ENCODE assay signal across 8 cellular contexts in the genomic region with DNA sequence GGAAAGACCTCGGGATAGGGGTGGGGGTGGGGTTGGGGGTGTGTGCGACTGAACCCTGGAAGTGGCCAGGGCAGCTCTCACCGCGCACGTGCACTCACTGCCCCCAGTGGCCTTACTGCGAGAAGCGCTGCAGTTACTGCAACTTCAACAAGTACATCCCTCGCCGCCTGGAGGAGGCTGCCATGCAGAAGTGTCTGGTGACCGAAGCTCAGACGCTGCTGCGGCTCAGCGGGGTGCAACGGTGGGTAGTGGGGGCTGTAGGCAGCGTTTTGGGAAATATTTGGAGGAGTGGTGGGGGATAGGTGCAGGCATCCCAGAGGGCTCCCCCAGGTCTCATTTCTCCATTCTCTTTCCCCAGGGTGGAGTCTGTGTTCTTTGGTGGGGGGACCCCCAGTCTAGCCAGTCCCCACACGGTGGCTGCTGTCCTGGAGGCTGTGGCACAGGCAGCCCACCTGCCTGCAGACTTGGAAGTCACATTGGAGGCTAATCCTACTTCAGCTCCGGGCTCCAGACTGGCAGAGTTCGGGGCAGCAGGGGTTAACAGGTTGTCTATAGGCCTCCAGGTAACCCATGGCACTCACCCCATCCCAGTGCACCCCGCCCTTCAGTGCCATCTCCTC. TPM values are rescaled to one million over a fixed set of nuclear protein-coding genes. Genes with fewer than 3 reads are reported as not detected.
DNase-seq lines count a peak whose midpoint lies in the region; ATAC-seq and TF ChIP-seq lines count a peak whose summit lies in the region.

No MANE protein-coding gene starts in this region.

- intact Hi-C loops in CD14-positive monocyte (cut with micrococcal nuclease) (loop anchor here (2.0 to 10.0 kb wide), 5 partner anchors 25 to 203 kb away; a partner anchor contains a TSS), left colon (cut with DNase I, micrococcal nuclease) (loop anchor here in 1 of 2 donors (10.0 kb wide), 1 partner anchor 155 kb away; a partner anchor contains a TSS)

- H3K4me1 Mint-ChIP-seq in CD14-positive monocyte, result peaks cover 33% of the 10 kb centered on the region

- peaks cover 14 to 32% of the 10 kb centered on the region in 2 donors for H3K36me3 Mint-ChIP-seq in CD14-positive monocyte

- no peak for TF ChIP-seq CTCF in CD14-positive monocyte (IDR thresholded peaks at IDR 0.05)
- TF ChIP-seq CTCF in choroid plexus epithelial cell (conservative IDR thresholded peaks at IDR 0.05; ENCODE audit: low read depth, low read length), result peak; percentile 51

- DNase-seq in CD14-positive monocyte (ENCODE audit: low spot score) (peak; percentile 77), HCEC 1CT (peak; percentile 75), NCI-H446 (lab: John Stamatoyannopoulos, UW) (peak; percentile 25 to 61), choroid plexus epithelial cell (ENCODE audit: low read depth) (peak; percentile 81), left colon (peak; percentile 87 to 89)
- DNase-seq in activated CD4-positive, alpha-beta T cell treated with anti-CD3 and anti-CD28 coated beads for 24 hours (ENCODE audit: low read depth in 2 of 2), result peak; percentile 37 to 56
- DNase-seq in stimulated activated CD4-positive, alpha-beta T cell treated with anti-CD3 and anti-CD28 coated beads, Interleukin-2, amount 100 ng/mL, for 4 hours (ENCODE audit: low read depth), result peak; percentile 51

- H3K4me3 ChIP-seq in choroid plexus epithelial cell (ENCODE audit: low read depth, low read length), result peak overlapping the region; percentile 85

- H3K27me3 Mint-ChIP-seq in CD14-positive monocyte (ENCODE audit: low read depth in 3 of 3), result peaks cover 0 to 19% (median 19%) of the 10 kb centered on the region in 3 donors

- H3K27ac Mint-ChIP-seq in CD14-positive monocyte, result peak overlapping the region; percentile 67 to 94 (median 82)

- peak overlapping the region; percentile 80 to 87 for H3K4me3 Mint-ChIP-seq in CD14-positive monocyte

- peak; percentile 61 for ATAC-seq in left colon
- no peak for ATAC-seq in HG02970 (IDR thresholded peaks at IDR 0.05; ENCODE audit: low FRiP score, unreplicated experiment)

- peaks cover 0 to 5% (median 0%) of the 10 kb centered on the region in 7 donors for H3K9me3 Mint-ChIP-seq in CD14-positive monocyte

RNA-seq across cellular contexts. Expression of a gene that starts 1.0 kb away (rescaled TPM):
- 10 to 100 TPM; 20.6 to 21.2 TPM for polyA plus RNA-seq in CD14-positive monocyte
- total RNA-seq in left colon, result 10 to 100 TPM; 29.1 to 33.9 TPM

RNA-seq across cellular contexts. Expression of a gene that starts 11.0 kb away (rescaled TPM):
- polyA plus RNA-seq in CD14-positive monocyte, result not detected
- 1 to 10 TPM; 4.5 to 7.1 TPM for total RNA-seq in left colon

RNA-seq across cellular contexts. Expression of a gene that starts 28.6 kb away (rescaled TPM):
- polyA plus RNA-seq in CD14-positive monocyte, result not detected
- total RNA-seq in left colon, result 1 to 10 TPM; 2.1 to 2.8 TPM

RNA-seq across cellular contexts. Expression of a gene that starts 52.9 kb away (rescaled TPM):
- not detected for polyA plus RNA-seq in CD14-positive monocyte
- total RNA-seq in left colon, result 10 to 100 TPM; 40.1 to 58.5 TPM

RNA-seq across cellular contexts. Expression of a gene that starts 53.6 kb away (rescaled TPM):
- 1 to 10 TPM; 2.8 to 5.5 TPM for polyA plus RNA-seq in CD14-positive monocyte
- 100 to 1,000 TPM; 146 to 150 TPM for total RNA-seq in left colon
